ENCODE assay signal across 8 cellular contexts in genomic region chr12:6850796-6851152, GRCh38.
DNase-seq lines count a peak whose midpoint lies in the region; ATAC-seq and TF ChIP-seq lines count a peak whose summit lies in the region.

No MANE protein-coding gene starts in this region.

- H3K4me3 ChIP-seq in NB4 (ENCODE audit: low read depth, low read length) (peak overlapping the region; percentile 89), duodenal mucosa (ENCODE audit: low read depth in 1 of 2, low read length in 2 of 2) (peak overlapping the region; percentile 65 to 96)

- H3K27ac Mint-ChIP-seq in nephron progenitor cell: no peak overlapping the region

- H3K4me1 Mint-ChIP-seq in nephron progenitor cell: peaks cover 52% of the 10 kb centered on the region

- no peak for ATAC-seq in HG03095 (IDR thresholded peaks at IDR 0.05; ENCODE audit: unreplicated experiment)

- H3K27ac ChIP-seq in C4-2B: peak overlapping the region; percentile 92
- H3K27ac ChIP-seq in duodenal mucosa (ENCODE audit: low read depth, low read length): no peak overlapping the region

- DNase-seq in NB4 (ENCODE audit: low read depth): no peak
- no peak for DNase-seq in nephron progenitor cell
- DNase-seq in stimulated activated CD4-positive, alpha-beta T cell treated with anti-CD3 and anti-CD28 coated beads, Interleukin-2, amount 100 ng/mL, for 48 hours: no peak
- DNase-seq in activated CD8-positive, alpha-beta memory T cell treated with anti-CD3 and anti-CD28 coated beads, Interleukin-2, amount 50 U/mL, for 48 hours: no peak
- DNase-seq in activated CD4-positive, alpha-beta T cell treated with anti-CD3 and anti-CD28 coated beads, Interleukin-2, amount 50 U/mL, for 1 hour: no peak

- peaks cover 46% of the 10 kb centered on the region for H3K36me3 Mint-ChIP-seq in nephron progenitor cell (ENCODE audit: low read depth)

- no peaks in the 10 kb centered on the region for H3K27me3 ChIP-seq in duodenal mucosa (ENCODE audit: control insufficient read depth in 1 of 2, insufficient read depth in 2 of 2, low read length in 2 of 2)

- no peaks in the 10 kb centered on the region for H3K9me3 ChIP-seq in duodenal mucosa (ENCODE audit: control insufficient read depth in 1 of 2, low read length in 2 of 2)

- peak overlapping the region; percentile 94 for H3K4me3 Mint-ChIP-seq in nephron progenitor cell

- no peak for TF ChIP-seq CTCF in C4-2B (conservative IDR thresholded peaks at IDR 0.05)
- TF ChIP-seq CTCF in NB4 (IDR thresholded peaks at IDR 0.05; ENCODE audit: low read depth, low read length): no peak
- TF ChIP-seq CTCF in nephron progenitor cell (IDR thresholded peaks at IDR 0.05): no peak

- H3K4me1 ChIP-seq in duodenal mucosa (ENCODE audit: control insufficient read depth in 1 of 2, insufficient read depth in 2 of 2, low read length in 2 of 2): peaks cover 11 to 22% of the 10 kb centered on the region in 2 donors

- H3K27me3 Mint-ChIP-seq in nephron progenitor cell (ENCODE audit: low read depth, poor library complexity): peaks cover 3% of the 10 kb centered on the region

- peaks cover 0 to 32% of the 10 kb centered on the region in 2 donors for H3K36me3 ChIP-seq in duodenal mucosa (ENCODE audit: control insufficient read depth in 1 of 2, insufficient read depth in 2 of 2, low read length in 2 of 2)

- no peak for TF ChIP-seq POLR2A in NB4 (IDR thresholded peaks at IDR 0.05; ENCODE audit: extremely low read depth, insufficient read length)

- H3K9ac ChIP-seq in duodenal mucosa (ENCODE audit: low read depth in 1 of 2, low read length in 2 of 2): peak overlapping the region; percentile 38 to 82

- H3K9me3 Mint-ChIP-seq in nephron progenitor cell: no peaks in the 10 kb centered on the region
